In the genomic region with DNA sequence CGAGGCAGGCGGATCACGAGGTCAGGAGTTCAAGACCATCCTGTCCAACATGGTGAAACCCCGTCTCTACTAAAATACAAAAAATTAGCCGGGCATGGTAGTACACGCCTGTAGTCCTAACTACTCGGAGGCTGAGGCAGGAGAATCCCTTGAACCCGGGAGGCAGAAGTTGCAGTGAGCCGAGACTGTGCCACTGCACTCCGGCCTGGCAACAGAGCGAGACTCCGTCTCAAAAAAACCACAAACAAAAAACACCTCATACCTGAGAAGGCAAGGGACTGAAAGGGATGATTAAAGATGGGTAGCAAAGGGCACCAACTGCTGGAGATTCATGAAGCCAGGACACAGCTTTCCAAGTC, we compare ENCODE assay signal across 9 cellular contexts. TPM values are rescaled to one million over a fixed set of nuclear protein-coding genes. Genes with fewer than 3 reads are reported as not detected.
DNase-seq lines count a peak whose midpoint lies in the region; TF ChIP-seq lines count a peak whose summit lies in the region.
"Not testable (repeated sequence)": the region's sequence is repeated elsewhere in the genome, so short reads cannot be mapped to it uniquely, and the experiment has no call there.
"Had no signal": no experiment of that assay in that cellular context is flagged by ENCODE, and none has a peak within 500 bp of the region (broad histone marks: within the 10 kb centered on the region; RNA-seq: fewer than 3 reads in every experiment).

No MANE protein-coding gene starts in this region.

- H3K27me3 Mint-ChIP-seq in neural progenitor cell (ENCODE audit: insufficient read depth, low read depth): peaks cover 40% of the 10 kb centered on the region

- TF ChIP-seq CTCF in 22Rv1 (IDR thresholded peaks at IDR 0.05); Peyer's patch (IDR thresholded peaks at IDR 0.05); colonic mucosa (IDR thresholded peaks at IDR 0.05); liver (IDR thresholded peaks at IDR 0.05; ENCODE audit: low read depth, low read length, missing input control); neural progenitor cell (IDR thresholded peaks at IDR 0.05); stomach (IDR thresholded peaks at IDR 0.05): not testable (repeated sequence)

- H3K9me3 ChIP-seq in Peyer's patch; colonic mucosa; liver (ENCODE audit: control insufficient read depth in 4 of 4, low read length in 3 of 4); neural progenitor cell (ENCODE audit: low read depth); stomach: not testable (repeated sequence)

- H3K27me3 ChIP-seq in Peyer's patch; colonic mucosa; liver (ENCODE audit: control insufficient read depth in 4 of 4, insufficient read depth in 4 of 4, low read length in 3 of 4): not testable (repeated sequence)
- H3K27me3 ChIP-seq in neural progenitor cell (peaks cover 38% of the 10 kb centered on the region), stomach (peaks cover 0 to 19% (median 12%) of the 10 kb centered on the region in 3 donors)

- H2AFZ ChIP-seq in neural progenitor cell (replicated peaks): peak overlapping the region; percentile 96

- not testable (repeated sequence) for H3F3A ChIP-seq in neural progenitor cell (ENCODE audit: low read depth)

- H3K4me1 Mint-ChIP-seq in neural progenitor cell: peaks cover 14% of the 10 kb centered on the region

- H3K4me1 ChIP-seq in Peyer's patch, colonic mucosa, neural progenitor cell: not testable (repeated sequence)
- H3K4me1 ChIP-seq in liver (ENCODE audit: control insufficient read depth in 4 of 4, insufficient read depth in 4 of 4, low read length in 3 of 4) (peaks cover 7 to 22% (median 14%) of the 10 kb centered on the region in 4 donors), stomach (peaks cover 13 to 35% (median 28%) of the 10 kb centered on the region in 4 donors)

- H3K4me2 ChIP-seq in neural progenitor cell: peak overlapping the region; percentile 50

- not testable (repeated sequence) for TF ChIP-seq POLR2A in Peyer's patch (IDR thresholded peaks at IDR 0.05); stomach (IDR thresholded peaks at IDR 0.05)

- not testable (repeated sequence) for DNase-seq in Peyer's patch; colonic mucosa; neural progenitor cell (ENCODE audit: low spot score); stomach

- H3K79me2 ChIP-seq in neural progenitor cell (ENCODE audit: low read depth): not testable (repeated sequence)

- TF ChIP-seq EP300 in stomach (IDR thresholded peaks at IDR 0.05): not testable (repeated sequence)

- H3K4me3 Mint-ChIP-seq in neural progenitor cell: not testable (repeated sequence)

- H3K27ac ChIP-seq in 22Rv1: peak overlapping the region; percentile 67
- peak overlapping the region in 3 of 4 donors; percentile 65 to 91 (median 85) for H3K27ac ChIP-seq in Peyer's patch
- H3K27ac ChIP-seq in colonic mucosa: peak overlapping the region; percentile 79
- peak overlapping the region; percentile 67 to 78 for H3K27ac ChIP-seq in liver (ENCODE audit: low read depth in 1 of 2, low read length in 2 of 2)
- not testable (repeated sequence) for H3K27ac ChIP-seq in neural progenitor cell
- peak overlapping the region; percentile 47 to 74 (median 67) for H3K27ac ChIP-seq in stomach

- 85% methylated on average over 12 of the region's 12 CpGs for WGBS in liver
- WGBS in stomach, 5 donors: 54 to 74% (median 61%) methylated on average over 12 of the region's 12 CpGs

- H3K27ac Mint-ChIP-seq in neural progenitor cell: not testable (repeated sequence)

- H3K9ac ChIP-seq in colonic mucosa (ENCODE audit: low read depth in 2 of 2, low read length in 2 of 2) (peak overlapping the region; percentile 56 to 60), liver (ENCODE audit: low read depth in 1 of 2, low read length in 2 of 2) (peak overlapping the region; percentile 43)
- H3K9ac ChIP-seq in neural progenitor cell: not testable (repeated sequence)

- H4K20me1 ChIP-seq in neural progenitor cell (ENCODE audit: low read depth): not testable (repeated sequence)

- H3K36me3 Mint-ChIP-seq in neural progenitor cell: not testable (repeated sequence)

- not testable (repeated sequence) for H3K36me3 ChIP-seq in Peyer's patch; colonic mucosa; liver (ENCODE audit: control insufficient read depth in 4 of 4, insufficient read depth in 3 of 4, low read depth in 1 of 4, low read length in 3 of 4); neural progenitor cell; stomach

- H3K9me3 Mint-ChIP-seq in neural progenitor cell: not testable (repeated sequence)

- H3K4me3 ChIP-seq in Peyer's patch (peak overlapping the region in 2 of 4 donors; percentile 44 to 48), liver (ENCODE audit: low read depth in 1 of 3, low read length in 3 of 3) (peak overlapping the region in 2 of 3 donors; percentile 50 to 59)
- not testable (repeated sequence) for H3K4me3 ChIP-seq in colonic mucosa, neural progenitor cell, stomach

- not testable (repeated sequence) for TF ChIP-seq RAD21 in liver (IDR thresholded peaks at IDR 0.05)

- intact Hi-C loops in colonic mucosa (cut with DNase I); stomach (cut with DNase I; ENCODE audit: low total_unique reads): not testable (repeated sequence)

RNA-seq across cellular contexts. Expression of gene SOWAHA, which starts 6.3 kb away (rescaled TPM):
- total RNA-seq in Peyer's patch: 100 to 1,000 TPM in 2 of 4 donors, 10 to 100 TPM in 2; 13.2 to 128 (median 97.5) TPM
- 10 to 100 TPM; 12.4 to 30.7 TPM for total RNA-seq in colonic mucosa
- 1 to 10 TPM; 1.6 to 1.9 TPM for total RNA-seq in liver
- 1 to 10 TPM; 1.3 to 2.2 TPM for polyA plus RNA-seq in liver
- 0.03 TPM in 1 of 2 replicates, not detected in the other for total RNA-seq in neural progenitor cell (ENCODE audit: low replicate concordance)
- total RNA-seq in stomach: 10 to 100 TPM in 2 of 5 donors, 1 to 10 TPM in 2, not detected in 1; 6.8 to 91.8 (median 13.2) TPM
- polyA plus RNA-seq in stomach: 1 to 10 TPM; 2.4 to 5.7 (median 5.2) TPM
- total RNA-seq: MCF 10A had no signal
- polyA plus RNA-seq: BJ; CD8-positive, alpha-beta memory T cell had no signal

RNA-seq across cellular contexts. Expression of gene SHROOM1, which starts 23.7 kb away (rescaled TPM):
- total RNA-seq in Peyer's patch (100 to 1,000 TPM in 2 of 4 donors, 10 to 100 TPM in 2; 14.9 to 200 (median 95.3) TPM), colonic mucosa (10 to 100 TPM; 36.9 to 64.1 TPM), liver (10 to 100 TPM in 1 of 2 donors, 1 to 10 TPM in 1; 6.1 to 23.0 TPM), neural progenitor cell (ENCODE audit: low replicate concordance) (0.36 and 2.0 TPM in 2 replicates), stomach (100 to 1,000 TPM in 1 of 5 donors, 10 to 100 TPM in 3, 1 to 10 TPM in 1; 5.3 to 264 (median 48.7) TPM)
- polyA plus RNA-seq in liver (10 to 100 TPM; 13.7 to 28.5 TPM), stomach (10 to 100 TPM in 1 of 3 donors, 1 to 10 TPM in 2; 7.5 to 12.8 (median 9.6) TPM)
- polyA plus RNA-seq: CD8-positive, alpha-beta memory T cell had no signal

RNA-seq across cellular contexts. Expression of gene SEPTIN8, which starts 29.7 kb away (rescaled TPM):
- 10 to 100 TPM; 33.6 to 85.8 (median 56.2) TPM for total RNA-seq in Peyer's patch
- 10 to 100 TPM; 57.6 to 84.2 TPM for total RNA-seq in colonic mucosa
- 10 to 100 TPM; 11.8 to 16.5 TPM for total RNA-seq in liver
- polyA plus RNA-seq in liver: 1 to 10 TPM; 4.7 to 7.8 TPM
- total RNA-seq in neural progenitor cell (ENCODE audit: low replicate concordance): 39.9 and 50.1 TPM in 2 replicates
- 10 to 100 TPM; 18.5 to 47.3 (median 36.2) TPM for total RNA-seq in stomach
- polyA plus RNA-seq in stomach: 10 to 100 TPM; 15.5 to 28.4 (median 27.4) TPM

RNA-seq across cellular contexts. Expression of gene GDF9, which starts 59.5 kb away (rescaled TPM):
- under 1 TPM in 1 of 4 donors, not detected in 3; 0.66 TPM for total RNA-seq in Peyer's patch
- total RNA-seq in colonic mucosa: under 1 TPM; 0.64 to 0.69 TPM
- under 1 TPM in 1 of 2 donors, not detected in 1; 0.08 TPM for total RNA-seq in liver
- under 1 TPM; 0.08 to 0.10 TPM for polyA plus RNA-seq in liver
- total RNA-seq in neural progenitor cell (ENCODE audit: low replicate concordance): 0.46 and 0.82 TPM in 2 replicates
- 1 to 10 TPM in 2 of 5 donors, not detected in 3; 1.2 to 4.4 TPM for total RNA-seq in stomach
- polyA plus RNA-seq in stomach: 1 to 10 TPM in 1 of 3 donors, under 1 TPM in 1, not detected in 1; 0.25 to 1.1 TPM
- polyA plus RNA-seq: CD8-positive, alpha-beta memory T cell had no signal

RNA-seq across cellular contexts. Expression of gene CCNI2, which starts 59.6 kb away (rescaled TPM):
- total RNA-seq in Peyer's patch (10 to 100 TPM in 2 of 4 donors, 1 to 10 TPM in 2; 7.1 to 30.8 (median 11.7) TPM), colonic mucosa (10 to 100 TPM in 1 of 2 donors, 1 to 10 TPM in 1; 7.1 to 22.9 TPM), liver (under 1 TPM; 0.05 to 0.17 TPM), neural progenitor cell (ENCODE audit: low replicate concordance) (0.22 TPM in 1 of 2 replicates, not detected in the other), stomach (10 to 100 TPM in 2 of 5 donors, under 1 TPM in 1, not detected in 2; 0.92 to 56.7 (median 34.5) TPM)
- polyA plus RNA-seq in liver (under 1 TPM; 0.02 to 0.57 TPM), stomach (1 to 10 TPM in 2 of 3 donors, under 1 TPM in 1; 0.46 to 1.9 (median 1.3) TPM)
- polyA plus RNA-seq: BJ had no signal
